ENCODE assay signal across 31 cellular contexts in genomic region chr4:27770895-27771294, GRCh38.
"Had no signal": no experiment of that assay in that cellular context is flagged by ENCODE, and none has a peak within 500 bp of the region (broad histone marks: within the 10 kb centered on the region; RNA-seq: fewer than 3 reads in every experiment).

No MANE protein-coding gene starts in this region.

- H3K4me3 ChIP-seq: adrenal gland, body of pancreas, esophagus muscularis mucosa, gastrocnemius medialis, heart right ventricle, hepatocyte had no signal

- H3K4me2 ChIP-seq: hepatocyte had no signal

- H2AFZ ChIP-seq: hepatocyte had no signal

- H3K4me1 ChIP-seq: adrenal gland, body of pancreas, esophagus muscularis mucosa, foreskin keratinocyte, gastrocnemius medialis, heart right ventricle had no signal

- H3K79me2 ChIP-seq: hepatocyte had no signal

- ATAC-seq: activated CD4-positive, alpha-beta T cell treated with anti-CD3 and anti-CD28 coated beads for 36 hours; activated CD8-positive, alpha-beta memory T cell treated with anti-CD3 and anti-CD28 coated beads, Interleukin-2, amount 10 ng/mL, durations not matched to agents 7 days and 5 days; activated CD8-positive, alpha-beta T cell treated with anti-CD3 and anti-CD28 coated beads, Interleukin-2, amount 10 ng/mL, durations not matched to agents 7 days and 5 days; activated naive CD8-positive, alpha-beta T cell treated with anti-CD3 and anti-CD28 coated beads, Interleukin-2, amount 50 U/mL, for 24 hours; body of pancreas; effector memory CD8-positive, alpha-beta T cell; foreskin keratinocyte; gastrocnemius medialis; heart right ventricle had no signal

- H3K36me3 ChIP-seq: adrenal gland, esophagus muscularis mucosa, gastrocnemius medialis, heart right ventricle had no signal

- H3K27ac ChIP-seq: adrenal gland, body of pancreas, esophagus muscularis mucosa, foreskin keratinocyte, gastrocnemius medialis, heart right ventricle, hepatocyte had no signal

- H3K9me3 ChIP-seq: adrenal gland, body of pancreas, esophagus muscularis mucosa, gastrocnemius medialis, heart right ventricle had no signal

- FAIRE-seq: colon had no signal

- DNase-seq: activated CD4-positive, alpha-beta memory T cell treated with anti-CD3 and anti-CD28 coated beads for 36 hours; activated CD4-positive, alpha-beta T cell treated with anti-CD3 and anti-CD28 coated beads for 36 hours; activated CD4-positive, alpha-beta T cell treated with anti-CD3 and anti-CD28 coated beads, Interleukin-2, amount 10 ng/mL, durations not matched to agents 24 days and 14 days; activated CD4-positive, CD25-positive, alpha-beta regulatory T cell; activated CD4-positive, CD25-positive, alpha-beta regulatory T cell treated with anti-CD3 and anti-CD28 coated beads, Interleukin-2, amount 50 U/mL, for 72 hours; activated CD8-positive, alpha-beta memory T cell treated with anti-CD3 and anti-CD28 coated beads, Interleukin-2, amount 10 ng/mL, durations not matched to agents 7 days and 5 days; activated CD8-positive, alpha-beta memory T cell treated with anti-CD3 and anti-CD28 coated beads, Interleukin-2, amount 50 U/mL, for 4 hours; activated CD8-positive, alpha-beta T cell treated with anti-CD3 and anti-CD28 coated beads, Interleukin-2, amount 10 ng/mL, durations not matched to agents 7 days and 5 days; activated effector memory CD4-positive, alpha-beta T cell treated with anti-CD3 and anti-CD28 coated beads, Interleukin-2, amount 50 U/mL, for 16 hours; activated naive CD4-positive, alpha-beta T cell treated with anti-CD3 and anti-CD28 coated beads for 36 hours; activated naive CD8-positive, alpha-beta T cell treated with anti-CD3 and anti-CD28 coated beads for 36 hours; activated naive CD8-positive, alpha-beta T cell treated with anti-CD3 and anti-CD28 coated beads, Interleukin-2, amount 50 U/mL, for 24 hours; activated T-cell treated with anti-CD3 and anti-CD28 coated beads, Interleukin-2, amount 50 U/mL, for 1 hour; activated T-cell treated with anti-CD3 and anti-CD28 coated beads, Interleukin-2, amount 50 U/mL, for 48 hours; adrenal gland; aorta; body of pancreas; caudate nucleus; cortex of kidney; dermis blood vessel endothelial cell; effector CD4-positive, alpha-beta T cell; effector memory CD8-positive, alpha-beta T cell; erythroblast; foreskin keratinocyte; gastrocnemius medialis; glutamatergic neuron; heart right ventricle; T1000 had no signal

- H3K27me3 ChIP-seq: adrenal gland, body of pancreas, esophagus muscularis mucosa, foreskin keratinocyte, gastrocnemius medialis, hepatocyte had no signal
